8 cellular contexts compared by ENCODE assay signal in the genomic region with DNA sequence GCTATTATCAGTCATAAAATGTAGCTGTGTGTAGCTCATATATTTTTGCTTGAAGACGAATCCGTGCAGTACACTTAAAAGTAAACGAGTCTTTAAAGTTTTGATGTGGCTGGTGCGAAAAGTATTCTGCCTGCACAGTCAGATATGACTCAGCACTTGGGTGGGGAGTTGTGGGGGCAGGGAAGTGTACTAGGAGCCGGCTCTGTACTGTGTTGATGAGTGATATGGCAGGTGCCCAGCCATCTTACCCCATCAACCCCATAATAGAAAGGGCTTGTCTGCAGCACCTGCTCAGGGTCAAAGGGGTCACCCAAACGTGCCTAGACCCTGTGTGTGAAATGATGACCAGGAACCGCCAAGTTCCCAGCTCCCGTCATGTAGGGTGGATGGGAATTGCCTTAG. TPM values are rescaled to one million over a fixed set of nuclear protein-coding genes. Genes with fewer than 3 reads are reported as not detected.
DNase-seq lines count a peak whose midpoint lies in the region; ATAC-seq and TF ChIP-seq lines count a peak whose summit lies in the region.

No MANE protein-coding gene starts in this region.

- no peak for TF ChIP-seq CTCF in cardiac muscle cell (IDR thresholded peaks at IDR 0.05; ENCODE audit: low read depth, low read length)

- no peak overlapping the region for H2BK15ac ChIP-seq in mesendoderm (replicated peaks; ENCODE audit: low read depth)

- H3K9me3 ChIP-seq in MG63 (no peaks in the 10 kb centered on the region), cardiac muscle cell (ENCODE audit: low read depth) (no peaks in the 10 kb centered on the region)

- WGBS in mesendoderm (ENCODE audit: extremely low coverage, insufficient coverage, low lambda C conversion rate), result no CpG with 5 or more reads among the region's 8 CpGs

- H3K4ac ChIP-seq in mesendoderm (ENCODE audit: low read depth, low read length), result no peak overlapping the region

- peak; percentile 71 for ATAC-seq in GM19395 (IDR thresholded peaks at IDR 0.05; ENCODE audit: unreplicated experiment)
- no peak for ATAC-seq in HG02763 (IDR thresholded peaks at IDR 0.05; ENCODE audit: unreplicated experiment)

- no peaks in the 10 kb centered on the region for H3K79me2 ChIP-seq in mesendoderm (ENCODE audit: control insufficient read depth, insufficient read depth, low read length)

- H3K4me2 ChIP-seq in mesendoderm (ENCODE audit: low read length), result no peak overlapping the region

- no peak overlapping the region for H2BK5ac ChIP-seq in mesendoderm (ENCODE audit: low read length)

- no peak overlapping the region for H3K27ac ChIP-seq in cardiac muscle cell
- no peak overlapping the region for H3K27ac ChIP-seq in mesendoderm (ENCODE audit: low read depth, low read length)

- no peak overlapping the region for H4K8ac ChIP-seq in mesendoderm (ENCODE audit: low read depth, low read length)

- H3K9ac ChIP-seq in mesendoderm (ENCODE audit: low read length), result no peak overlapping the region

- H3K36me3 ChIP-seq in MG63 (no peaks in the 10 kb centered on the region), cardiac muscle cell (peaks cover 7% of the 10 kb centered on the region), mesendoderm (ENCODE audit: control insufficient read depth, insufficient read depth, low read length) (peaks cover 3% of the 10 kb centered on the region)

- H4K5ac ChIP-seq in mesendoderm (ENCODE audit: low read length), result no peak overlapping the region

- no peak overlapping the region for H2BK120ac ChIP-seq in mesendoderm (ENCODE audit: low read depth, low read length)

- no peak overlapping the region for H3K23ac ChIP-seq in mesendoderm (ENCODE audit: low read length)

- H3K79me1 ChIP-seq in mesendoderm (ENCODE audit: low read length), result no peaks in the 10 kb centered on the region

- H3K27me3 ChIP-seq in MG63 (no peaks in the 10 kb centered on the region), cardiac muscle cell (no peaks in the 10 kb centered on the region), mesendoderm (ENCODE audit: insufficient read depth, low read length, poor library complexity) (no peaks in the 10 kb centered on the region)

- no peak overlapping the region for H2AK5ac ChIP-seq in mesendoderm (ENCODE audit: low read length)

- H3K18ac ChIP-seq in mesendoderm (ENCODE audit: low read length), result no peak overlapping the region

- DNase-seq in AG08395 (ENCODE audit: low spot score) (peak; percentile 84), MG63 (peak; percentile 85), activated T-cell treated with anti-CD3 and anti-CD28 coated beads for 24 hours (ENCODE audit: low read depth) (peak; percentile 76), cardiac muscle cell (ENCODE audit: low read depth in 1 of 2, low spot score in 1 of 2) (peak; percentile 30 to 61), mesendoderm (no peak)
- peak; percentile 38 for DNase-seq in stimulated activated CD8-positive, alpha-beta memory T cell treated with anti-CD3 and anti-CD28 coated beads, Interleukin-12 subunit alpha, Interleukin-12 subunit beta, amount 100 ng/mL, for 4 hours (ENCODE audit: low read depth)

- no peak overlapping the region for H3K4me3 ChIP-seq in MG63
- H3K4me3 ChIP-seq in cardiac muscle cell, result no peak overlapping the region
- H3K4me3 ChIP-seq in mesendoderm (ENCODE audit: low read length), result no peak overlapping the region

- no peak overlapping the region for H3K56ac ChIP-seq in mesendoderm (ENCODE audit: low read length)

- H3K4me1 ChIP-seq in cardiac muscle cell (ENCODE audit: low read depth) (peaks cover 36% of the 10 kb centered on the region), mesendoderm (ENCODE audit: control insufficient read depth, low read depth, low read length) (peaks cover under 1% of the 10 kb centered on the region)

RNA-seq across cellular contexts. Expression of a gene that starts 47.8 kb away (rescaled TPM):
- 1.1 and 1.8 TPM in 2 replicates for total RNA-seq in MG63 (2014; rRNA removed; shearing (Covaris generic); ENCODE audit: low replicate concordance)
- 17.3 and 32.9 TPM in 2 replicates for total RNA-seq in cardiac muscle cell
- 9.1 and 24.4 TPM in 2 replicates for polyA plus RNA-seq in cardiac muscle cell
- 6.7 TPM for polyA plus RNA-seq in mesendoderm (2013, experiment 1 of 2)
- polyA plus RNA-seq in mesendoderm (2013, experiment 2 of 2), result 6.9 TPM
